2 cellular contexts compared by ENCODE assay signal in the genomic region with DNA sequence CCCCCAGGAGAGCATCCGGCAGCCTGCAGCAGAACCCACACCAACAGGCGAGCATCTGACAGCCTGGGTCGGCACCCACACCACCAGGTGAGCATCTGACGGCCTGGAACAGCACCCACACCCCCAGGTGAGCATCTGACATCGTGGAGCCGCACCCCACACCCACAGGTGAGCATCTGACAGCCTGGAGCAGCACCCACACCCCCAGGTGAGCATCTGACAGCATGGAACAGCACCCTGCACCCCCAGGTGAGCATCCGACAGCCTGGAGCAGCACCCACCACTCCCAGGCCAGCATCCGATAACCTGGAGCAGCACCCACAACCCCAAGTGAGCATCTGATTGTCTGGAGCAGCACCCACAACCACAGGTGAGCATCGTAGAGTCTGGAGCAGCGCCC. TPM values are rescaled to one million over a fixed set of nuclear protein-coding genes. Genes with fewer than 3 reads are reported as not detected.
"Had no signal": no experiment of that assay in that cellular context is flagged by ENCODE, and none has a peak within 500 bp of the region (broad histone marks: within the 10 kb centered on the region; RNA-seq: fewer than 3 reads in every experiment).

No MANE protein-coding gene starts in this region.

RNA-seq across cellular contexts. Expression of gene MMEL1, which starts 43.9 kb away (rescaled TPM):
- total RNA-seq: activated B cell treated with CpG ODN at 0.5 μM for 24 hours, WTC11 had no signal
